In genomic region chr9:128370752-128371621, GRCh38 we compare ENCODE assay signal across 1 cellular context.
TF ChIP-seq lines count a peak whose summit lies in the region.

Gene URM1 (plus strand): TSS chr9:128371374. CDS start chr9:128371381, 7 bp downstream.

TF ChIP-seq in GM12878, 131 proteins besides CTCF, POLR2A, EP300 and RAD21 (continued from another document and continues in another):
- TF ChIP-seq E2F8 (IDR thresholded peaks at IDR 0.05; ENCODE audit: low read depth, partially characterized antibody) (peak; percentile 58), ETV6 (conservative IDR thresholded peaks at IDR 0.05 in 1 of 2, IDR thresholded peaks at IDR 0.05 in 1 of 2; ENCODE audit: borderline replicate concordance in 1 of 2, low read depth in 1 of 2) (peak in 1 of 2 experiments; percentile 97; a peak in 2 of 4 replicates), BCL11A (IDR thresholded peaks at IDR 0.05; ENCODE audit: low read depth, low read length) (no peak), NFYA (IDR thresholded peaks at IDR 0.05; ENCODE audit: borderline replicate concordance, low read depth, low read length) (no peak), CREM (IDR thresholded peaks at IDR 0.05; ENCODE audit: low read depth) (no peak; the same call in 1 of the 2 replicates), SP1 (IDR thresholded peaks at IDR 0.05; ENCODE audit: low read depth, low read length) (no peak), ZNF217 (IDR thresholded peaks at IDR 0.05) (no peak), NR2C2 (IDR thresholded peaks at IDR 0.05; ENCODE audit: borderline replicate concordance, control insufficient read depth, insufficient read length, low read depth) (no peak), CUX1 (IDR thresholded peaks at IDR 0.05; ENCODE audit: insufficient replicate concordance, low read depth, low read length) (no peak), SKIL (IDR thresholded peaks at IDR 0.05; ENCODE audit: low read depth, poor library complexity, severe bottlenecking) (no peak), PML (IDR thresholded peaks at IDR 0.05; ENCODE audit: low read length) (peak; percentile 63; the same call in 1 of the 2 replicates), PAX8 (IDR thresholded peaks at IDR 0.05) (no peak), ZNF274 (IDR thresholded peaks at IDR 0.05; ENCODE audit: insufficient read depth, insufficient read length) (no peak), FOXM1 (IDR thresholded peaks at IDR 0.05; ENCODE audit: low read depth, low read length) (no peak), RBBP5 (conservative IDR thresholded peaks at IDR 0.05) (no peak), HDGF (IDR thresholded peaks at IDR 0.05) (peak; percentile 80), NBN (IDR thresholded peaks at IDR 0.05) (0 out of 2 replicates have a peak, but pooled peaks have one; percentile 56), ZNF207 (IDR thresholded peaks at IDR 0.05; ENCODE audit: borderline replicate concordance) (no peak; the same call in 1 of the 2 replicates), BACH1 (IDR thresholded peaks at IDR 0.05; ENCODE audit: borderline replicate concordance) (peak; percentile 79; the same call in 1 of the 2 replicates), CHD2 (IDR thresholded peaks at IDR 0.05; ENCODE audit: borderline replicate concordance, low read depth, low read length) (no peak), ZBTB11 (CRISPR knock-in tag; IDR thresholded peaks at IDR 0.05) (0 out of 2 replicates have a peak, but pooled peaks have one; percentile 0), SREBF1 (IDR thresholded peaks at IDR 0.05; ENCODE audit: low read length) (no peak), RUNX3 (IDR thresholded peaks at IDR 0.05; ENCODE audit: low read length) (peak; percentile 44), LARP7 (IDR thresholded peaks at IDR 0.05) (peak; percentile 27; the same call in 1 of the 2 replicates), PBX3 (IDR thresholded peaks at IDR 0.05; ENCODE audit: insufficient replicate concordance, low read depth, low read length) (peak; percentile 8), HDAC6 (IDR thresholded peaks at IDR 0.05; ENCODE audit: unreplicated experiment) (no peak), ZNF24 (IDR thresholded peaks at IDR 0.05) (no peak), ATF7 (IDR thresholded peaks at IDR 0.05; ENCODE audit: low read depth) (peak; percentile 72), SRF (IDR thresholded peaks at IDR 0.05; ENCODE audit: low read depth in 2 of 2, low read length in 2 of 2) (no peak), CHD1 (IDR thresholded peaks at IDR 0.05; ENCODE audit: low read depth, low read length) (no peak), REST (IDR thresholded peaks at IDR 0.05; ENCODE audit: low read depth, low read length) (no peak), YBX1 (IDR thresholded peaks at IDR 0.05) (no peak), CEBPB (IDR thresholded peaks at IDR 0.05; ENCODE audit: borderline replicate concordance in 1 of 2, low read depth in 2 of 2, low read length in 2 of 2) (no peak), IRF4 (IDR thresholded peaks at IDR 0.05; ENCODE audit: low read depth, low read length) (no peak), MXI1 (IDR thresholded peaks at IDR 0.05; ENCODE audit: low read depth, low read length) (peak; percentile 92), ESRRA (IDR thresholded peaks at IDR 0.05; ENCODE audit: low read length) (no peak), POLR2AphosphoS5 (IDR thresholded peaks at IDR 0.05; ENCODE audit: low read length) (peak; percentile 76), SUPT20H (IDR thresholded peaks at IDR 0.05; ENCODE audit: borderline replicate concordance, control insufficient read depth, low read depth, low read length) (no peak), PAX5 (IDR thresholded peaks at IDR 0.05; ENCODE audit: borderline replicate concordance, low read depth, low read length) (no peak), MYC (IDR thresholded peaks at IDR 0.05; ENCODE audit: insufficient read depth, insufficient read length, insufficient replicate concordance, low read length, severe bottlenecking) (no peak), ASH2L (IDR thresholded peaks at IDR 0.05; ENCODE audit: borderline replicate concordance, low read depth) (no peak), IRF5 (IDR thresholded peaks at IDR 0.05; ENCODE audit: borderline replicate concordance) (no peak)
